13 cellular contexts compared by ENCODE assay signal in genomic region chr17:78425429-78425828, GRCh38.
"Had no signal": no experiment of that assay in that cellular context is flagged by ENCODE, and none has a peak within 500 bp of the region (broad histone marks: within the 10 kb centered on the region; RNA-seq: fewer than 3 reads in every experiment).

No MANE protein-coding gene starts in this region.

- H3K4me1 ChIP-seq: parathyroid adenoma had no signal

- H3K27ac Mint-ChIP-seq: activated naive CD4-positive, alpha-beta T cell treated with anti-CD3 and anti-CD28 coated beads for 36 hours; activated T-helper 2 cell treated with anti-CD3 and anti-CD28 coated beads, Interferon-gamma antibody, Interleukin-2, Interleukin-4, amounts not matched to agents 10 μg/mL and 5 μg/mL and 100 μg/mL, durations not matched to agents 14 hours and 24 hours and 36 hours; mesothelial cell of epicardium; T-helper 2 cell treated with Interferon-gamma antibody and Interleukin-4, amounts not matched to agents 5 μg/mL and 100 μg/mL, for 36 hours; type B pancreatic cell had no signal

- H3K9me3 Mint-ChIP-seq: activated naive CD4-positive, alpha-beta T cell treated with anti-CD3 and anti-CD28 coated beads for 36 hours; activated T-helper 2 cell treated with anti-CD3 and anti-CD28 coated beads, Interferon-gamma antibody, Interleukin-2, Interleukin-4, amounts not matched to agents 10 μg/mL and 5 μg/mL and 100 μg/mL, durations not matched to agents 14 hours and 24 hours and 36 hours; mesothelial cell of epicardium; T-helper 2 cell treated with Interferon-gamma antibody and Interleukin-4, amounts not matched to agents 5 μg/mL and 100 μg/mL, for 36 hours; type B pancreatic cell had no signal

- H3K27ac ChIP-seq: hepatocyte, parathyroid adenoma had no signal

- H3K4me2 ChIP-seq: hepatocyte had no signal

- H3K4me3 Mint-ChIP-seq: activated naive CD4-positive, alpha-beta T cell treated with anti-CD3 and anti-CD28 coated beads for 36 hours; mesothelial cell of epicardium; T-helper 2 cell treated with Interferon-gamma antibody and Interleukin-4, amounts not matched to agents 5 μg/mL and 100 μg/mL, for 36 hours; type B pancreatic cell had no signal

- ATAC-seq: activated CD4-positive, CD25-positive, alpha-beta regulatory T cell treated with anti-CD3 and anti-CD28 coated beads, Interleukin-2, amount 50 U/mL, for 24 hours; esophagus mucosa had no signal

- H2AFZ ChIP-seq: hepatocyte, parathyroid adenoma had no signal

- H3K9ac ChIP-seq: parathyroid adenoma had no signal

- H3K79me2 ChIP-seq: parathyroid adenoma had no signal

- DNase-seq: activated naive CD4-positive, alpha-beta T cell treated with anti-CD3 and anti-CD28 coated beads for 36 hours; activated T-cell treated with anti-CD3 and anti-CD28 coated beads for 4 hours; stimulated activated CD4-positive, alpha-beta T cell treated with anti-CD3 and anti-CD28 coated beads, Interleukin-4, amount 100 ng/mL, for 1 hour; stimulated activated naive CD4-positive, alpha-beta T cell treated with Interleukin-2 at 50 U/mL for 16 hours; SW 1271 had no signal

- H3K27me3 ChIP-seq: hepatocyte had no signal

- H3K4me3 ChIP-seq: hepatocyte had no signal

- H3K27me3 Mint-ChIP-seq: type B pancreatic cell had no signal
